In genomic region chr15:31435256-31435781, GRCh38 we compare ENCODE assay signal across 8 cellular contexts.
DNase-seq lines count a peak whose midpoint lies in the region; ATAC-seq, FAIRE-seq and TF ChIP-seq lines count a peak whose summit lies in the region.

No MANE protein-coding gene starts in this region.

- peak; percentile 12 to 80 (median 62) for TF ChIP-seq CTCF in prostate gland (IDR thresholded peaks at IDR 0.05)

- H3K27me3 ChIP-seq in prostate gland (replicated peaks; ENCODE audit: insufficient read depth) = no peaks in the 10 kb centered on the region

- peak overlapping the region; percentile 5 to 17 for H3K27ac ChIP-seq in prostate gland

- H3K9me3 ChIP-seq in prostate gland = no peaks in the 10 kb centered on the region

- no peaks in the 10 kb centered on the region for H3K36me3 ChIP-seq in prostate gland

- H3K4me1 ChIP-seq in prostate gland (replicated peaks) = peaks cover 6% of the 10 kb centered on the region

- no peak for FAIRE-seq in urothelium cell line (lab: Jason Lieb, UNC)

- no peak overlapping the region for H3K4me3 ChIP-seq in prostate gland

- peak; percentile 49 for ATAC-seq in GM21423 (IDR thresholded peaks at IDR 0.05; ENCODE audit: unreplicated experiment)
- ATAC-seq in activated naive CD8-positive, alpha-beta T cell treated with anti-CD3 and anti-CD28 coated beads, Interleukin-2, amount 10 ng/mL, durations not matched to agents 7 days and 5 days (ENCODE audit: low read depth) = peak; percentile 72

- peaks cover 67% of the 10 kb centered on the region for H3K4me1 Mint-ChIP-seq in activated naive CD8-positive, alpha-beta T cell treated with anti-CD3 and anti-CD28 coated beads, Interleukin-2, amount 10 ng/mL, durations not matched to agents 7 days and 5 days

- no peaks in the 10 kb centered on the region for H3K9me3 Mint-ChIP-seq in activated naive CD8-positive, alpha-beta T cell treated with anti-CD3 and anti-CD28 coated beads, Interleukin-2, amount 10 ng/mL, durations not matched to agents 7 days and 5 days

- no peaks in the 10 kb centered on the region for H3K27me3 Mint-ChIP-seq in activated naive CD8-positive, alpha-beta T cell treated with anti-CD3 and anti-CD28 coated beads, Interleukin-2, amount 10 ng/mL, durations not matched to agents 7 days and 5 days

- WGBS in prostate gland = 13% methylated on average over 14 of the region's 14 CpGs

- intact Hi-C loops in cardiac septum (cut with DNase I) (loop anchor here (2.0 to 5.0 kb wide), 2 partner anchors 33 to 218 kb away; no protein-coding TSS in a partner anchor), prostate gland (cut with DNase I) (loop anchor here (2.0 kb wide), 2 partner anchors 69 to 221 kb away; no protein-coding TSS in a partner anchor)

- POLR2A ChIA-PET in activated naive CD8-positive, alpha-beta T cell treated with anti-CD3 and anti-CD28 coated beads, Interleukin-2, amount 10 ng/mL, durations not matched to agents 7 days and 5 days (lab: Charles Lee) = interaction anchor here (0.8 to 10.6 kb wide), 28 partner anchors 13 to 235 kb away, joined by 3 to 227 read pairs (median 8); partner anchors contain the start of gene KLF13

- H3K36me3 Mint-ChIP-seq in activated naive CD8-positive, alpha-beta T cell treated with anti-CD3 and anti-CD28 coated beads, Interleukin-2, amount 10 ng/mL, durations not matched to agents 7 days and 5 days = no peaks in the 10 kb centered on the region

- H3K27ac Mint-ChIP-seq in activated naive CD8-positive, alpha-beta T cell treated with anti-CD3 and anti-CD28 coated beads, Interleukin-2, amount 10 ng/mL, durations not matched to agents 7 days and 5 days = peak overlapping the region; percentile 91

- no peak for TF ChIP-seq POLR2A in prostate gland (IDR thresholded peaks at IDR 0.05)

- DNase-seq in DMS114 treated with DMSO at 0.1 percent for 48 hours (lab: John Stamatoyannopoulos, UW; ENCODE audit: unreplicated experiment) (peak; percentile 19), HuH-7.5 (ENCODE audit: low spot score) (peak; percentile 82), SK-N-DZ (ENCODE audit: low spot score) (peak; percentile 91), cardiac septum (ENCODE audit: low spot score) (peak; percentile 91), prostate gland (ENCODE audit: low spot score) (peak; percentile 62), urothelium cell line (ENCODE audit: low spot score) (peak; percentile 74)
- DNase-seq in activated naive CD8-positive, alpha-beta T cell treated with anti-CD3 and anti-CD28 coated beads, Interleukin-2, amount 10 ng/mL, durations not matched to agents 7 days and 5 days = peak; percentile 77

- peak overlapping the region; percentile 66 for H3K4me3 Mint-ChIP-seq in activated naive CD8-positive, alpha-beta T cell treated with anti-CD3 and anti-CD28 coated beads, Interleukin-2, amount 10 ng/mL, durations not matched to agents 7 days and 5 days

Comparison
In these comparisons a context has a peak if more than half of its experiments do, and no peak if none do; other contexts are left out.
1. DNase-seq: peak in every context shown above with its lines; median percentile 91 in SK-N-DZ; 91 in cardiac septum; 82 in HuH-7.5; 77 in activated naive CD8-positive, alpha-beta T cell treated with anti-CD3 and anti-CD28 coated beads, Interleukin-2, amount 10 ng/mL, durations not matched to agents 7 days and 5 days; 74 in urothelium cell line; 62 in prostate gland; 19 in DMS114 treated with DMSO at 0.1 percent for 48 hours.